ENCODE assay signal across 10 cellular contexts in the genomic region with DNA sequence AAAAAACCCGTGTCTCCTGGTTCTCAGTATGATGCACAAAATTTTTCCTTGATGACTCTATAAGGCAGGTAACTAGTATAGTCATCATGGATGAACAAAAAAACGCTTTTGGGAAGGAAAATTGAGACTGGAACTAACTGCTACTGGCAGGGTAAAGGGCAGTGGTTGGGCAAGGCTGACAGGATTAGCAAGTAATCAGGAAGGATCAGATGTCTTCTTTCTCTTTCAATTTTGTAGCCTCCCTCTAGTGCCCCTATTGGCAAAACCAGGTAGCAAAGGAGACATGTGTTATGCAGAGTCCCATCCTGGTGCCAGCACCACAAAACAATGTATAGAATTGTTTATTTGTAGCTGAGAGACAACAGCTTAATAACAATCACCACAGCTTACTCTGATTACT. TPM values are rescaled to one million over a fixed set of nuclear protein-coding genes. Genes with fewer than 3 reads are reported as not detected.
DNase-seq lines count a peak whose midpoint lies in the region; ATAC-seq, FAIRE-seq and TF ChIP-seq lines count a peak whose summit lies in the region.
"Had no signal": no experiment of that assay in that cellular context is flagged by ENCODE, and none has a peak within 500 bp of the region (broad histone marks: within the 10 kb centered on the region; RNA-seq: fewer than 3 reads in every experiment).

No MANE protein-coding gene starts in this region.

- TF ChIP-seq CTCF in D721Med (IDR thresholded peaks at IDR 0.05; ENCODE audit: insufficient read depth, missing control alignments) (peak; percentile 8), keratinocyte (optimal IDR thresholded peaks at IDR 0.05 in 1 of 3, IDR thresholded peaks at IDR 0.05 in 1 of 3, conservative IDR thresholded peaks at IDR 0.05 in 1 of 3; ENCODE audit: extremely low read depth in 1 of 3, insufficient read depth in 2 of 3, low read length in 3 of 3) (peak in 2 of 3 experiments; percentile 17 to 35), testis (IDR thresholded peaks at IDR 0.05) (no peak)

- H3K9me3 ChIP-seq in keratinocyte (ENCODE audit: control insufficient read depth, low read depth, low read length) (no peaks in the 10 kb centered on the region), testis (no peaks in the 10 kb centered on the region)

- DNase-seq in D721Med (ENCODE audit: insufficient read length, low spot score), result no peak
- DNase-seq in H54 (ENCODE audit: insufficient read length, low spot score), result no peak
- DNase-seq in NCI-H748 treated with DMSO at 0.1 percent for 48 hours (lab: John Stamatoyannopoulos, UW), result peak; percentile 17
- no peak for DNase-seq in keratinocyte (ENCODE audit: low read depth, low spot score)
- DNase-seq in activated naive CD8-positive, alpha-beta T cell treated with anti-CD3 and anti-CD28 coated beads for 36 hours, result no peak
- DNase-seq in superior temporal gyrus (ENCODE audit: extremely low spot score), result no peak
- no peak for DNase-seq in testis
- DNase-seq: activated B cell treated with CpG ODN at 0.5 μM for 24 hours, COR-L47 had no signal

- H3K4me1 ChIP-seq in keratinocyte (ENCODE audit: control insufficient read depth, extremely low read depth, insufficient read depth, low read length) (no peaks in the 10 kb centered on the region), testis (no peaks in the 10 kb centered on the region)

- no peaks in the 10 kb centered on the region for H3K27me3 ChIP-seq in keratinocyte (ENCODE audit: control insufficient read depth, extremely low read depth, insufficient read depth, low read length)
- no peaks in the 10 kb centered on the region for H3K27me3 ChIP-seq in testis

- TF ChIP-seq POLR2A in H54 (IDR thresholded peaks at IDR 0.05; ENCODE audit: low read depth, low read length) (no peak), testis (IDR thresholded peaks at IDR 0.05) (no peak)

- H3K36me3 ChIP-seq in keratinocyte (ENCODE audit: control insufficient read depth in 2 of 2, extremely low read depth in 1 of 2, insufficient read depth in 2 of 2, low read length in 2 of 2), result no peaks in the 10 kb centered on the region
- H3K36me3 ChIP-seq in testis (ENCODE audit: low read depth, missing control alignments), result no peaks in the 10 kb centered on the region

- no peak for ATAC-seq in HG03196 (IDR thresholded peaks at IDR 0.05; ENCODE audit: unreplicated experiment)

- intact Hi-C loops in testis (cut with DNase I; ENCODE audit: low total_unique reads), result no loop called here

- no peak overlapping the region for H3K4me3 ChIP-seq in keratinocyte (ENCODE audit: control insufficient read depth in 2 of 3, extremely low read depth in 1 of 3, insufficient read depth in 2 of 3, low read depth in 1 of 3, low read length in 3 of 3)
- H3K4me3 ChIP-seq in testis, result no peak overlapping the region

- H3K4me3 Mint-ChIP-seq in activated naive CD8-positive, alpha-beta T cell treated with anti-CD3 and anti-CD28 coated beads for 36 hours, result no peak overlapping the region
- H3K4me3 Mint-ChIP-seq: activated B cell treated with CpG ODN at 0.5 μM for 24 hours had no signal

- H3K79me2 ChIP-seq in keratinocyte (ENCODE audit: control insufficient read depth, insufficient read depth, low read length), result no peaks in the 10 kb centered on the region

- no peaks in the 10 kb centered on the region for H3K9me1 ChIP-seq in keratinocyte (ENCODE audit: control insufficient read depth, extremely low read depth, insufficient read depth, low read length)

- H3K27me3 Mint-ChIP-seq in activated naive CD8-positive, alpha-beta T cell treated with anti-CD3 and anti-CD28 coated beads for 36 hours, result no peaks in the 10 kb centered on the region
- H3K27me3 Mint-ChIP-seq: activated B cell treated with CpG ODN at 0.5 μM for 24 hours had no signal

- no peaks in the 10 kb centered on the region for H3K9me3 Mint-ChIP-seq in activated naive CD8-positive, alpha-beta T cell treated with anti-CD3 and anti-CD28 coated beads for 36 hours
- H3K9me3 Mint-ChIP-seq: activated B cell treated with CpG ODN at 0.5 μM for 24 hours had no signal

- no peak for FAIRE-seq in D721Med (lab: Jason Lieb, UNC)
- peak; percentile 50 for FAIRE-seq in H54 (lab: Jason Lieb, UNC)
- no peak for FAIRE-seq in keratinocyte (lab: Jason Lieb, UNC)

- dilution Hi-C loops in keratinocyte (cut with MboI; ENCODE audit: extremely low pct_ligation_motif_present, low sequenced_read_pairs), result no loop called here

- 41 to 42% methylated on average over 2 of the region's 2 CpGs for whole genome bisulfite sequencing in testis, 2 donors

- no peaks in the 10 kb centered on the region for H3K36me3 Mint-ChIP-seq in activated naive CD8-positive, alpha-beta T cell treated with anti-CD3 and anti-CD28 coated beads for 36 hours

- no peak overlapping the region for H3K4me2 ChIP-seq in keratinocyte (ENCODE audit: control insufficient read depth, extremely low read depth, insufficient read depth, low read depth, low read length)

- no peak overlapping the region for H3K27ac ChIP-seq in keratinocyte (ENCODE audit: control insufficient read depth, insufficient read depth, low read length)
- H3K27ac ChIP-seq in testis, result no peak overlapping the region

- H4K20me1 ChIP-seq in keratinocyte (ENCODE audit: control insufficient read depth, extremely low read depth, insufficient read depth, low read length), result no peaks in the 10 kb centered on the region

- no peak overlapping the region for H2AFZ ChIP-seq in keratinocyte (ENCODE audit: control insufficient read depth, low read length)

- no peak overlapping the region for H3K27ac Mint-ChIP-seq in activated naive CD8-positive, alpha-beta T cell treated with anti-CD3 and anti-CD28 coated beads for 36 hours
- H3K27ac Mint-ChIP-seq: activated B cell treated with CpG ODN at 0.5 μM for 24 hours had no signal

- no peak overlapping the region for H3K9ac ChIP-seq in keratinocyte (ENCODE audit: control insufficient read depth, extremely low read depth, insufficient read depth, low read length)

- no peaks in the 10 kb centered on the region for H3K4me1 Mint-ChIP-seq in activated naive CD8-positive, alpha-beta T cell treated with anti-CD3 and anti-CD28 coated beads for 36 hours
- H3K4me1 Mint-ChIP-seq: activated B cell treated with CpG ODN at 0.5 μM for 24 hours had no signal

RNA-seq across cellular contexts. Expression of a gene that starts 12.8 kb away (rescaled TPM):
- polyA plus RNA-seq in keratinocyte (0.01 TPM in 2 of 3 replicates, not detected in the other), testis (ENCODE audit: insufficient read depth, low read depth, low replicate concordance) (1.3 TPM)
- polyA plus RNA-seq in keratinocyte (2011; ENCODE audit: low read depth), result 0.11 TPM
- 0.02 TPM in 1 of 2 replicates, not detected in the other for polyA plus RNA-seq in keratinocyte (2011; cell fraction: cytosol; rRNA removed)
- polyA plus RNA-seq in keratinocyte (2011; cell fraction: nucleus; rRNA removed), result not detected in 2 replicates
- 0.01 TPM in 1 of 2 replicates, not detected in the other for polyA plus RNA-seq in keratinocyte (2012; ENCODE audit: low replicate concordance)
- polyA minus RNA-seq in keratinocyte, result not detected in 3 replicates
- polyA minus RNA-seq in keratinocyte (2011; cell fraction: cytosol; rRNA and poly(A)+ RNA removed), result not detected
- polyA minus RNA-seq in keratinocyte (2011; cell fraction: nucleus; rRNA and poly(A)+ RNA removed), result not detected in 2 replicates
- not detected for total RNA-seq in activated naive CD8-positive, alpha-beta T cell treated with anti-CD3 and anti-CD28 coated beads for 36 hours
- total RNA-seq in testis, result 1 to 10 TPM; 1.8 to 2.1 TPM
- total RNA-seq: activated B cell treated with CpG ODN at 0.5 μM for 24 hours had no signal

Comparison
In these comparisons a context has a peak if more than half of its experiments do, and no peak if none do; other contexts are left out.
1. CTCF ChIP-seq: peak in D721Med (single experiment) and keratinocyte (2 of 3); none in testis (0 of 3).